ENCODE assay signal across 8 cellular contexts in genomic region chr13:39037410-39037879, GRCh38. TPM values are rescaled to one million over a fixed set of nuclear protein-coding genes. Genes with fewer than 3 reads are reported as not detected.
A peak's percentile ranks its signal among the peaks of the same experiment; 100 is the strongest.
DNase-seq lines count a peak whose midpoint lies in the region; ATAC-seq, FAIRE-seq and TF ChIP-seq lines count a peak whose summit lies in the region.

No MANE protein-coding gene starts in this region.

- intact Hi-C loops in CD14-positive monocyte (cut with micrococcal nuclease): no loop called here
- intact Hi-C loops in IMR-90 (cut with micrococcal nuclease): loop anchor here (5.0 to 10.0 kb wide), 3 partner anchors 377 to 645 kb away; partner anchors contain the start of gene LHFPL6
- intact Hi-C loops in adrenal gland (cut with DNase I): no loop called here
- intact Hi-C loops in HepG2 (cut with micrococcal nuclease; ENCODE audit: unreplicated experiment): loop anchor here (10.0 kb wide), 1 partner anchor 617 kb away; the partner anchor contains the start of gene COG6

- 0% methylated on average over 4 of the region's 39 CpGs; no CpG with 5 or more reads in 1 of the 2 experiments for WGBS in IMR-90 (ENCODE audit: extremely low coverage in 2 of 2, insufficient read length in 1 of 2), 2 experiments
- WGBS in adrenal gland, 4 donors: 0 to 1% (median 0%) methylated on average over 5 to 39 of the region's 39 CpGs
- 2% methylated on average over 6 of the region's 39 CpGs for WGBS in HepG2 (ENCODE audit: low lambda C conversion rate)
- under 1% methylated on average over 39 of the region's 39 CpGs for WGBS in thymus

- FAIRE-seq in HepG2 (lab: Jason Lieb, UNC): no peak

- H3K4me1 ChIP-seq in IMR-90 (ENCODE audit: control insufficient read depth, insufficient read depth, low read length) (peaks cover 2% of the 10 kb centered on the region; the same call in 1 of the 2 replicates), adrenal gland (replicated peaks in 1 of 2) (peaks cover 15 to 61% of the 10 kb centered on the region in 2 donors), HepG2 (ENCODE audit: insufficient read depth, low read length) (peaks cover 39% of the 10 kb centered on the region), thymus (ENCODE audit: control insufficient read depth, insufficient read depth, low read length) (peaks cover 7% of the 10 kb centered on the region)

- TF ChIP-seq RAD21 in IMR-90 (IDR thresholded peaks at IDR 0.05; ENCODE audit: low read length) (no peak), HepG2 (CRISPR knock-in tag; IDR thresholded peaks at IDR 0.05) (no peak)

- CTCF ChIA-PET in IMR-90 (lab: Yijun Ruan, JAX): no interaction called here
- CTCF ChIA-PET in HepG2 (lab: Yijun Ruan, JAX; ENCODE audit: low intra/inter-chr PET ratio, low total read pairs): no interaction called here

- TF ChIP-seq EP300 in HepG2 (IDR thresholded peaks at IDR 0.05; ENCODE audit: low read depth in 2 of 2, low read length in 2 of 2) (no peak), HepG2 (CRISPR knock-in tag; IDR thresholded peaks at IDR 0.05; ENCODE audit: borderline replicate concordance) (no peak)

- no peaks in the 10 kb centered on the region; the same call in 1 of the 2 replicates for H3K9me1 ChIP-seq in IMR-90 (ENCODE audit: insufficient read depth, low read length)

- peaks cover 14 to 28% of the 10 kb centered on the region in 2 experiments for H3K79me1 ChIP-seq in IMR-90 (ENCODE audit: low read depth in 1 of 2, low read length in 2 of 2)

- no peak overlapping the region for H3K56ac ChIP-seq in IMR-90 (ENCODE audit: extremely low read depth, insufficient read depth, low read length)

- no peak overlapping the region for H3K18ac ChIP-seq in IMR-90 (ENCODE audit: low read depth, low read length)

- H3K36me3 ChIP-seq in IMR-90 (ENCODE audit: control insufficient read depth, insufficient read depth, low read length): no peaks in the 10 kb centered on the region
- no peaks in the 10 kb centered on the region for H3K36me3 ChIP-seq in adrenal gland (replicated peaks in 1 of 2)
- H3K36me3 ChIP-seq in HepG2 (replicated peaks in 1 of 2; ENCODE audit: control insufficient read depth in 1 of 2, insufficient read depth in 2 of 2, low read length in 2 of 2): no peaks in the 10 kb centered on the region
- no peaks in the 10 kb centered on the region for H3K36me3 ChIP-seq in thymus (ENCODE audit: control insufficient read depth, insufficient read depth)

- H3K4me3 ChIP-seq in IMR-90 (ENCODE audit: insufficient read depth, low read depth, low read length) (peak overlapping the region; percentile 85), adrenal gland (peak overlapping the region; percentile 48 to 93 (median 82)), HepG2 (replicated peaks in 1 of 3; ENCODE audit: insufficient read depth in 1 of 3, low read depth in 2 of 3, low read length in 3 of 3) (peak overlapping the region; percentile 84 to 95 (median 86)), thymus (ENCODE audit: low read length) (peak overlapping the region; percentile 98)

- H3K27ac Mint-ChIP-seq in CD14-positive monocyte: peak overlapping the region; percentile 96 to 99 (median 97)

- no peak overlapping the region for H3K14ac ChIP-seq in IMR-90 (replicated peaks; ENCODE audit: low read depth, low read length)

- H3K9ac ChIP-seq in IMR-90 (ENCODE audit: low read depth, low read length) (peak overlapping the region; percentile 74), HepG2 (ENCODE audit: insufficient read depth, low read depth, low read length) (peak overlapping the region; percentile 81)

- H2AK9ac ChIP-seq in IMR-90 (replicated peaks; ENCODE audit: low read depth, low read length, poor library complexity): peak overlapping the region; percentile 88

- dilution Hi-C loops in IMR-90 (cut with HindIII; ENCODE audit: low sequenced_read_pairs, unreplicated experiment): no loop called here

- H4K8ac ChIP-seq in IMR-90 (ENCODE audit: low read depth in 2 of 2, low read length in 2 of 2): peak overlapping the region in 1 of 2 experiments; percentile 99; a peak in 2 of 4 replicates

- H3K9me3 ChIP-seq in IMR-90 (ENCODE audit: control insufficient read depth, insufficient read depth, low read length) (no peaks in the 10 kb centered on the region), adrenal gland (replicated peaks in 1 of 3) (no peaks in the 10 kb centered on the region), HepG2 (ENCODE audit: low read length) (no peaks in the 10 kb centered on the region), thymus (ENCODE audit: control insufficient read depth) (no peaks in the 10 kb centered on the region)

- H3K27ac ChIP-seq in IMR-90 (ENCODE audit: insufficient read depth, low read length) (peak overlapping the region; percentile 77; the same call in 1 of the 2 replicates), adrenal gland (peak overlapping the region in 3 of 5 donors; percentile 76 to 86 (median 78)), HepG2 (ENCODE audit: extremely low read length, insufficient read depth, low read length) (peak overlapping the region; percentile 88), thymus (ENCODE audit: low read depth) (peak overlapping the region; percentile 94)

- no peaks in the 10 kb centered on the region for H3K27me3 ChIP-seq in IMR-90 (ENCODE audit: control insufficient read depth, insufficient read depth, low read length)
- no peaks in the 10 kb centered on the region for H3K27me3 ChIP-seq in adrenal gland
- H3K27me3 ChIP-seq in HepG2 (ENCODE audit: control insufficient read depth in 1 of 2, insufficient read depth in 2 of 2, low read length in 2 of 2): no peaks in the 10 kb centered on the region; a peak in 1 of 5 replicates
- H3K27me3 ChIP-seq in thymus (ENCODE audit: control insufficient read depth, insufficient read depth): no peaks in the 10 kb centered on the region

- DNase-seq in CD14-positive monocyte (ENCODE audit: low spot score) (no peak), IMR-90 (no peak), adrenal gland (peak in 2 of 7 donors; percentile 15 to 58), HepG2 (ENCODE audit: low spot score) (no peak), mucosa of gallbladder (ENCODE audit: low spot score) (no peak)
- DNase-seq in activated CD4-positive, alpha-beta T cell treated with anti-CD3 and anti-CD28 coated beads, Interleukin-2, amount 50 U/mL, for 48 hours: no peak

- H2BK20ac ChIP-seq in IMR-90 (ENCODE audit: low read depth, low read length): no peak overlapping the region

- H3K79me2 ChIP-seq in HepG2 (ENCODE audit: insufficient read depth, low read length): peaks cover 63% of the 10 kb centered on the region

- no peak overlapping the region for H2BK120ac ChIP-seq in IMR-90 (ENCODE audit: low read depth, low read length)

- peak overlapping the region; percentile 93 to 99 for H3K4me3 Mint-ChIP-seq in CD14-positive monocyte

- peaks cover 4% of the 10 kb centered on the region; the same call in 1 of the 2 replicates for H4K20me1 ChIP-seq in IMR-90 (ENCODE audit: insufficient read depth, low read length)
- peaks cover 8% of the 10 kb centered on the region; the same call in 1 of the 2 replicates for H4K20me1 ChIP-seq in HepG2 (ENCODE audit: insufficient read depth, low read length)

- BruUV-seq in IMR-90 (replicated peaks; lab: Mats Ljungman, UMichigan): TSS peak; percentile 49
- BruUV-seq in HepG2 (replicated peaks; lab: Mats Ljungman, UMichigan): no TSS peak

- no peaks in the 10 kb centered on the region for H3K9me3 Mint-ChIP-seq in CD14-positive monocyte

- H3K23ac ChIP-seq in IMR-90 (ENCODE audit: low read depth, low read length): peak overlapping the region; percentile 67; the same call in 1 of the 2 replicates

- in situ Hi-C loops in IMR-90 (cut with MboI; ENCODE audit: low sequenced_read_pairs) (no loop called here), HepG2 (cut with HindIII; ENCODE audit: extremely low pct_ligation_motif_present, low pct_unique_long_range_greater_than_20kb) (no loop called here)

- no peak overlapping the region for H2BK15ac ChIP-seq in IMR-90 (ENCODE audit: low read depth, low read length)

- POLR2A ChIA-PET in IMR-90 (lab: Charles Lee; ENCODE audit: unreplicated experiment) (interaction anchor here (0.8 kb wide), 1 partner anchor 9 kb away, joined by 3 read pairs; no protein-coding TSS in a partner anchor), HepG2 (lab: Yijun Ruan, JAX) (interaction anchor here (1.1 to 1.9 kb wide), 3 partner anchors 11 to 688 kb away, joined by 3 to 5 read pairs (median 4); partner anchors contain the start of gene UFM1)

- peaks cover 0 to 3% (median 0%) of the 10 kb centered on the region in 3 donors for H3K27me3 Mint-ChIP-seq in CD14-positive monocyte (ENCODE audit: low read depth in 3 of 3)

- TF ChIP-seq CTCF in CD14-positive monocyte (IDR thresholded peaks at IDR 0.05) (no peak), IMR-90 (conservative IDR thresholded peaks at IDR 0.05; ENCODE audit: low read depth, low read length) (no peak), adrenal gland (IDR thresholded peaks at IDR 0.05) (peak in 1 of 6 experiments; percentile 11), HepG2 (CRISPR knock-in tag; IDR thresholded peaks at IDR 0.05) (no peak)

- H2AK5ac ChIP-seq in IMR-90 (ENCODE audit: low read depth, low read length): no peak overlapping the region

- H2BK5ac ChIP-seq in IMR-90 (ENCODE audit: low read depth, low read length, poor library complexity, severe bottlenecking): peak overlapping the region; percentile 38

- H3K4me1 Mint-ChIP-seq in CD14-positive monocyte: peaks cover 55% of the 10 kb centered on the region

- no peak overlapping the region for H4K5ac ChIP-seq in IMR-90 (ENCODE audit: low read depth, low read length)

- peak; percentile 23 for ATAC-seq in GM19351 (IDR thresholded peaks at IDR 0.05; ENCODE audit: unreplicated experiment)
- no peak for ATAC-seq in IMR-90 (ENCODE audit: low read depth)
- ATAC-seq in HepG2: peak; percentile 88

- no peak overlapping the region for H3K4ac ChIP-seq in IMR-90 (ENCODE audit: low read depth, low read length)

- no peak overlapping the region for H4K91ac ChIP-seq in IMR-90 (ENCODE audit: insufficient read depth, low read depth, low read length)

- H3K4me2 ChIP-seq in IMR-90 (ENCODE audit: low read depth, low read length): peak overlapping the region; percentile 98; the same call in 1 of the 2 replicates
- H3K4me2 ChIP-seq in HepG2 (ENCODE audit: low read depth, low read length): peak overlapping the region; percentile 89

- TF ChIP-seq POLR2A in IMR-90 (IDR thresholded peaks at IDR 0.05; ENCODE audit: low read depth, low read length) (no peak), adrenal gland (IDR thresholded peaks at IDR 0.05) (no peak), HepG2 (IDR thresholded peaks at IDR 0.05; ENCODE audit: insufficient read depth in 1 of 2, low read depth in 2 of 2, low read length in 2 of 2) (no peak)

- peaks cover 8 to 11% of the 10 kb centered on the region in 2 donors for H3K36me3 Mint-ChIP-seq in CD14-positive monocyte

- H2AFZ ChIP-seq in IMR-90 (replicated peaks; ENCODE audit: low read length, poor library complexity) (peak overlapping the region; percentile 98), HepG2 (ENCODE audit: low read length) (no peak overlapping the region)

RNA-seq across cellular contexts. Expression of gene PROSER1, which starts 0.4 kb away (rescaled TPM):
- polyA plus RNA-seq in CD14-positive monocyte (1 to 10 TPM; 4.6 to 9.1 TPM), IMR-90 (2012; rRNA removed) (13.2 and 13.4 TPM in 2 replicates), adrenal gland (10 to 100 TPM; 14.1 to 19.2 (median 17.8) TPM), HepG2 (2011; rRNA removed) (15.6 and 17.2 TPM in 2 replicates), thymus (29.8 TPM)
- total RNA-seq in IMR-90 (2012; rRNA removed) (2.0 and 4.2 TPM in 2 replicates), adrenal gland (10 to 100 TPM in 7 of 8 donors, 1 to 10 TPM in 1; 7.8 to 31.4 (median 19.0) TPM), HepG2 (2016; rRNA removed; fragmentation: Illumina TruSeq; extraction: Trizol) (11.4 and 15.2 TPM in 2 replicates), mucosa of gallbladder (27.4 TPM)
- polyA plus RNA-seq in IMR-90 (2012; cell fraction: cytosol; rRNA removed): 2.8 and 6.3 TPM in 2 replicates
- 15.3 and 37.1 TPM in 2 replicates for polyA plus RNA-seq in IMR-90 (2012; cell fraction: nucleus; rRNA removed; ENCODE audit: low replicate concordance)
- 5.9 and 7.7 TPM in 2 replicates for total RNA-seq in HepG2 (2016; cell fraction: cytosol; rRNA removed; fragmentation: Illumina TruSeq; extraction: Trizol; ENCODE audit: low read depth)
- total RNA-seq in HepG2 (2016; cell fraction: insoluble cytoplasmic fraction; rRNA removed; fragmentation: Illumina TruSeq; extraction: Trizol): 10.1 and 16.6 TPM in 2 replicates
- total RNA-seq in HepG2 (2016; cell fraction: membrane; rRNA removed; fragmentation: Illumina TruSeq; extraction: Trizol): 13.1 and 15.7 TPM in 2 replicates
- 34.6 and 40.8 TPM in 2 replicates for total RNA-seq in HepG2 (2016; cell fraction: nucleus; rRNA removed; fragmentation: Illumina TruSeq; extraction: Trizol)
- 6.4 and 8.2 TPM in 2 replicates for polyA plus RNA-seq in HepG2 (2011; cell fraction: cytosol; rRNA removed)
- polyA plus RNA-seq in HepG2 (2011; cell fraction: nucleus; rRNA removed): 29.8 and 29.9 TPM in 2 replicates
- 13.8 and 17.4 TPM in 2 replicates for polyA plus RNA-seq in HepG2 (2012)
- polyA plus RNA-seq in HepG2 (2016; cell fraction: cytosol; fragmentation: Illumina TruSeq; extraction: Trizol; ENCODE audit: low read depth): 1.8 and 2.1 TPM in 2 replicates
- 26.9 and 28.6 TPM in 2 replicates for polyA plus RNA-seq in HepG2 (2016; cell fraction: insoluble cytoplasmic fraction; fragmentation: Illumina TruSeq; extraction: Trizol; ENCODE audit: low read depth)
- polyA plus RNA-seq in HepG2 (2016; cell fraction: membrane; fragmentation: Illumina TruSeq; extraction: Trizol; ENCODE audit: low read depth): 9.7 TPM in 2 replicates
- 40.7 and 53.5 TPM in 2 replicates for polyA plus RNA-seq in HepG2 (2016; cell fraction: nucleus; fragmentation: Illumina TruSeq; extraction: Trizol; ENCODE audit: insufficient read depth, low read depth)
- 13.3 and 14.0 TPM in 2 replicates for polyA minus RNA-seq in HepG2 (2011; rRNA and poly(A)+ RNA removed; ENCODE audit: low replicate concordance)
- 7.5 and 7.8 TPM in 2 replicates for polyA minus RNA-seq in HepG2 (2011; cell fraction: cytosol; rRNA and poly(A)+ RNA removed)
- polyA minus RNA-seq in HepG2 (2011; cell fraction: nucleus; rRNA and poly(A)+ RNA removed): 52.2 and 56.8 TPM in 2 replicates

RNA-seq across cellular contexts. Expression of gene NHLRC3, which starts 0.8 kb away (rescaled TPM):
- polyA plus RNA-seq in CD14-positive monocyte: 10 to 100 TPM; 12.8 to 13.0 TPM
- total RNA-seq in IMR-90 (2012; rRNA removed): 3.0 and 5.6 TPM in 2 replicates
- polyA plus RNA-seq in IMR-90 (2012; rRNA removed): 3.0 and 4.2 TPM in 2 replicates
- 0.59 and 0.94 TPM in 2 replicates for polyA plus RNA-seq in IMR-90 (2012; cell fraction: cytosol; rRNA removed)
- polyA plus RNA-seq in IMR-90 (2012; cell fraction: nucleus; rRNA removed; ENCODE audit: low replicate concordance): 3.4 and 19.7 TPM in 2 replicates
- total RNA-seq in adrenal gland: 10 to 100 TPM in 7 of 8 donors, 1 to 10 TPM in 1; 6.6 to 25.7 (median 21.1) TPM
- polyA plus RNA-seq in adrenal gland: 10 to 100 TPM; 13.8 to 19.6 (median 19.0) TPM
- 14.5 and 29.8 TPM in 2 replicates for total RNA-seq in HepG2 (2016; rRNA removed; fragmentation: Illumina TruSeq; extraction: Trizol)
- 2.9 and 3.0 TPM in 2 replicates for total RNA-seq in HepG2 (2016; cell fraction: cytosol; rRNA removed; fragmentation: Illumina TruSeq; extraction: Trizol; ENCODE audit: low read depth)
- total RNA-seq in HepG2 (2016; cell fraction: insoluble cytoplasmic fraction; rRNA removed; fragmentation: Illumina TruSeq; extraction: Trizol): 16.2 and 30.5 TPM in 2 replicates
- total RNA-seq in HepG2 (2016; cell fraction: membrane; rRNA removed; fragmentation: Illumina TruSeq; extraction: Trizol): 5.1 and 6.3 TPM in 2 replicates
- total RNA-seq in HepG2 (2016; cell fraction: nucleus; rRNA removed; fragmentation: Illumina TruSeq; extraction: Trizol): 42.6 and 49.6 TPM in 2 replicates
- polyA plus RNA-seq in HepG2 (2011; rRNA removed): 16.8 and 19.9 TPM in 2 replicates
- polyA plus RNA-seq in HepG2 (2011; cell fraction: cytosol; rRNA removed): 5.3 and 9.1 TPM in 2 replicates
- polyA plus RNA-seq in HepG2 (2011; cell fraction: nucleus; rRNA removed): 36.6 and 48.1 TPM in 2 replicates
- polyA plus RNA-seq in HepG2 (2012): 19.5 and 21.8 TPM in 2 replicates
- polyA plus RNA-seq in HepG2 (2016; cell fraction: cytosol; fragmentation: Illumina TruSeq; extraction: Trizol; ENCODE audit: low read depth): 1.3 TPM in 2 replicates
- polyA plus RNA-seq in HepG2 (2016; cell fraction: insoluble cytoplasmic fraction; fragmentation: Illumina TruSeq; extraction: Trizol; ENCODE audit: low read depth): 10.3 and 10.5 TPM in 2 replicates
- polyA plus RNA-seq in HepG2 (2016; cell fraction: membrane; fragmentation: Illumina TruSeq; extraction: Trizol; ENCODE audit: low read depth): 3.1 and 3.3 TPM in 2 replicates
- 61.2 and 65.0 TPM in 2 replicates for polyA plus RNA-seq in HepG2 (2016; cell fraction: nucleus; fragmentation: Illumina TruSeq; extraction: Trizol; ENCODE audit: insufficient read depth, low read depth)
- polyA minus RNA-seq in HepG2 (2011; rRNA and poly(A)+ RNA removed; ENCODE audit: low replicate concordance): 9.3 and 14.1 TPM in 2 replicates
- 7.9 and 8.5 TPM in 2 replicates for polyA minus RNA-seq in HepG2 (2011; cell fraction: cytosol; rRNA and poly(A)+ RNA removed)
- 72.9 and 78.7 TPM in 2 replicates for polyA minus RNA-seq in HepG2 (2011; cell fraction: nucleus; rRNA and poly(A)+ RNA removed)
- polyA plus RNA-seq in thymus: 19.0 TPM
- 27.4 TPM for total RNA-seq in mucosa of gallbladder

RNA-seq across cellular contexts. Expression of gene STOML3, which starts 46.8 kb away (rescaled TPM):
- polyA plus RNA-seq in CD14-positive monocyte: not detected
- total RNA-seq in IMR-90 (2012; rRNA removed): not detected in 2 replicates
- polyA plus RNA-seq in IMR-90 (2012; rRNA removed): not detected in 2 replicates
- not detected in 2 replicates for polyA plus RNA-seq in IMR-90 (2012; cell fraction: cytosol; rRNA removed)
- polyA plus RNA-seq in IMR-90 (2012; cell fraction: nucleus; rRNA removed; ENCODE audit: low replicate concordance): not detected in 2 replicates
- not detected for total RNA-seq in adrenal gland
- polyA plus RNA-seq in adrenal gland: not detected
- not detected in 2 replicates for total RNA-seq in HepG2 (2016; rRNA removed; fragmentation: Illumina TruSeq; extraction: Trizol)
- not detected in 2 replicates for total RNA-seq in HepG2 (2016; cell fraction: cytosol; rRNA removed; fragmentation: Illumina TruSeq; extraction: Trizol; ENCODE audit: low read depth)
- total RNA-seq in HepG2 (2016; cell fraction: insoluble cytoplasmic fraction; rRNA removed; fragmentation: Illumina TruSeq; extraction: Trizol): not detected in 2 replicates
- total RNA-seq in HepG2 (2016; cell fraction: membrane; rRNA removed; fragmentation: Illumina TruSeq; extraction: Trizol): not detected in 2 replicates
- total RNA-seq in HepG2 (2016; cell fraction: nucleus; rRNA removed; fragmentation: Illumina TruSeq; extraction: Trizol): not detected in 2 replicates
- polyA plus RNA-seq in HepG2 (2011; rRNA removed): not detected in 2 replicates
- not detected in 2 replicates for polyA plus RNA-seq in HepG2 (2011; cell fraction: cytosol; rRNA removed)
- not detected in 2 replicates for polyA plus RNA-seq in HepG2 (2011; cell fraction: nucleus; rRNA removed)
- polyA plus RNA-seq in HepG2 (2012): not detected in 2 replicates
- polyA plus RNA-seq in HepG2 (2016; cell fraction: cytosol; fragmentation: Illumina TruSeq; extraction: Trizol; ENCODE audit: low read depth): not detected in 2 replicates
- polyA plus RNA-seq in HepG2 (2016; cell fraction: insoluble cytoplasmic fraction; fragmentation: Illumina TruSeq; extraction: Trizol; ENCODE audit: low read depth): not detected in 2 replicates
- polyA plus RNA-seq in HepG2 (2016; cell fraction: membrane; fragmentation: Illumina TruSeq; extraction: Trizol; ENCODE audit: low read depth): not detected in 2 replicates
- not detected in 2 replicates for polyA plus RNA-seq in HepG2 (2016; cell fraction: nucleus; fragmentation: Illumina TruSeq; extraction: Trizol; ENCODE audit: insufficient read depth, low read depth)
- not detected in 2 replicates for polyA minus RNA-seq in HepG2 (2011; rRNA and poly(A)+ RNA removed; ENCODE audit: low replicate concordance)
- not detected in 2 replicates for polyA minus RNA-seq in HepG2 (2011; cell fraction: cytosol; rRNA and poly(A)+ RNA removed)
- not detected in 2 replicates for polyA minus RNA-seq in HepG2 (2011; cell fraction: nucleus; rRNA and poly(A)+ RNA removed)
- 0.23 TPM for polyA plus RNA-seq in thymus
- total RNA-seq in mucosa of gallbladder: not detected

Comparison
In these comparisons a context has a peak if more than half of its experiments do, and no peak if none do; other contexts are left out.
1. intact Hi-C loops: an anchor here in IMR-90 (5.0 to 10.0 kb wide) and HepG2 (10.0 kb wide); none called in CD14-positive monocyte and adrenal gland.